Comparison of ENCODE assay signal across 8 cellular contexts in genomic region chr1:47436979-47437517, GRCh38. TPM values are rescaled to one million over a fixed set of nuclear protein-coding genes. Genes with fewer than 3 reads are reported as not detected.
DNase-seq lines count a peak whose midpoint lies in the region; ATAC-seq and TF ChIP-seq lines count a peak whose summit lies in the region.

No MANE protein-coding gene starts in this region.

- H3K4me1 ChIP-seq in DOHH2 (ENCODE audit: control insufficient read depth, low read length): peaks cover 32% of the 10 kb centered on the region
- no peaks in the 10 kb centered on the region for H3K4me1 ChIP-seq in psoas muscle

- H3K79me2 ChIP-seq in DOHH2 (ENCODE audit: control insufficient read depth, low read length): peaks cover 51% of the 10 kb centered on the region

- H3K27ac ChIP-seq in DOHH2 (ENCODE audit: low read depth, low read length) (peak overlapping the region; percentile 67), VCaP (peak overlapping the region; percentile 66), psoas muscle (peak overlapping the region; percentile 34)

- TF ChIP-seq CTCF in DOHH2 (IDR thresholded peaks at IDR 0.05; ENCODE audit: low read depth, low read length, poor library complexity, severe bottlenecking): no peak
- TF ChIP-seq CTCF in VCaP (conservative IDR thresholded peaks at IDR 0.05): no peak
- TF ChIP-seq CTCF in psoas muscle (IDR thresholded peaks at IDR 0.05): no peak

- H3K9me2 ChIP-seq in DOHH2 (replicated peaks; ENCODE audit: control insufficient read depth, low read length): no peaks in the 10 kb centered on the region

- H3K9me3 ChIP-seq in DOHH2 (ENCODE audit: control insufficient read depth, insufficient read depth, low read length) (no peaks in the 10 kb centered on the region), psoas muscle (no peaks in the 10 kb centered on the region)

- peak overlapping the region; percentile 88 for H3K4me2 ChIP-seq in DOHH2 (ENCODE audit: low read length)

- 0 out of 2 replicates have a peak, but pooled peaks cover 13% of the 10 kb centered on the region for H4K20me1 ChIP-seq in DOHH2 (ENCODE audit: control insufficient read depth, insufficient read depth, low read depth, low read length)

- intact Hi-C loops in psoas muscle (cut with DNase I): loop anchor here (5.0 kb wide), 1 partner anchor 275 kb away; no protein-coding TSS in a partner anchor

- H3F3A ChIP-seq in DOHH2 (ENCODE audit: control insufficient read depth, insufficient read depth): no peaks in the 10 kb centered on the region

- 0% methylated on average over 40 to 55 of the region's 55 CpGs for WGBS in psoas muscle, 3 donors

- peaks cover 35% of the 10 kb centered on the region for H3K36me3 ChIP-seq in DOHH2 (ENCODE audit: control insufficient read depth, low read length)
- H3K36me3 ChIP-seq in psoas muscle (ENCODE audit: insufficient read depth in 1 of 2, low read depth in 1 of 2): no peaks in the 10 kb centered on the region

- peaks cover 8% of the 10 kb centered on the region for H3K27me3 ChIP-seq in DOHH2 (ENCODE audit: control insufficient read depth, low read length)
- peaks cover 0 to 92% (median 51%) of the 10 kb centered on the region in 3 donors for H3K27me3 ChIP-seq in psoas muscle (ENCODE audit: insufficient read depth in 3 of 3, low read length in 2 of 3)

- ATAC-seq in GM19397 (IDR thresholded peaks at IDR 0.05; ENCODE audit: unreplicated experiment): peak; percentile 24
- ATAC-seq in HG03432 (IDR thresholded peaks at IDR 0.05; ENCODE audit: unreplicated experiment): peak; percentile 30
- ATAC-seq in psoas muscle: peak in 3 of 4 donors; percentile 1 to 5 (median 1)

- peak overlapping the region; percentile 96 for H3K4me3 ChIP-seq in DOHH2 (ENCODE audit: low read length)
- peak overlapping the region; percentile 69 for H3K4me3 ChIP-seq in psoas muscle

- DNase-seq in germinal center (ENCODE audit: low spot score) (peak; percentile 45), psoas muscle (no peak), globus pallidus (ENCODE audit: low spot score) (no peak)
- DNase-seq in activated effector memory CD4-positive, alpha-beta T cell treated with Interleukin-2 at 50 U/mL for 16 hours: no peak

RNA-seq across cellular contexts. Expression of gene FOXD2, which starts 0.8 kb away (rescaled TPM):
- total RNA-seq in psoas muscle: under 1 TPM; 0.04 to 0.13 (median 0.09) TPM
- polyA plus RNA-seq in psoas muscle: under 1 TPM; 0.04 TPM

RNA-seq across cellular contexts. Expression of gene FOXE3, which starts 21.0 kb away (rescaled TPM):
- under 1 TPM in 1 of 4 donors, not detected in 3; 0.10 TPM for total RNA-seq in psoas muscle
- polyA plus RNA-seq in psoas muscle: under 1 TPM in 2 of 3 donors, not detected in 1; 0.03 to 0.08 TPM
